In genomic region chr18:75478996-75479870, GRCh38 we compare ENCODE assay signal across 9 cellular contexts. TPM values are rescaled to one million over a fixed set of nuclear protein-coding genes. Genes with fewer than 3 reads are reported as not detected.
DNase-seq lines count a peak whose midpoint lies in the region; ATAC-seq, FAIRE-seq and TF ChIP-seq lines count a peak whose summit lies in the region.
"Had no signal": no experiment of that assay in that cellular context is flagged by ENCODE, and none has a peak within 500 bp of the region (broad histone marks: within the 10 kb centered on the region; RNA-seq: fewer than 3 reads in every experiment).

No MANE protein-coding gene starts in this region.

- no peak overlapping the region for H3K27ac ChIP-seq in mammary epithelial cell (ENCODE audit: insufficient read depth, low read depth, low read length)
- H3K27ac ChIP-seq in keratinocyte (ENCODE audit: control insufficient read depth, insufficient read depth, low read length) = no peak overlapping the region

- H3K36me3 Mint-ChIP-seq in type B pancreatic cell = peaks cover 5% of the 10 kb centered on the region

- peaks cover 14% of the 10 kb centered on the region for H3K9me3 Mint-ChIP-seq in type B pancreatic cell

- H2AFZ ChIP-seq in mammary epithelial cell (ENCODE audit: low read depth, low read length) (no peak overlapping the region), keratinocyte (ENCODE audit: control insufficient read depth, low read length) (no peak overlapping the region)

- in situ Hi-C loops in mammary epithelial cell (cut with MboI; ENCODE audit: low sequenced_read_pairs in 2 of 2) = loop anchor here in 1 of 2 donors (25.0 kb wide), 1 partner anchor 267 kb away; the partner anchor contains the start of genes PTGR3 and TSHZ1

- H3K9ac ChIP-seq in mammary epithelial cell (ENCODE audit: insufficient read depth, low read length) (no peak overlapping the region), keratinocyte (ENCODE audit: control insufficient read depth, extremely low read depth, insufficient read depth, low read length) (no peak overlapping the region)

- ATAC-seq in GM18870 (IDR thresholded peaks at IDR 0.05; ENCODE audit: unreplicated experiment) (peak; percentile 76), HG03442 (IDR thresholded peaks at IDR 0.05; ENCODE audit: unreplicated experiment) (peak; percentile 75)

- H3K36me3 ChIP-seq in mammary epithelial cell (ENCODE audit: insufficient read depth, low read length) (no peaks in the 10 kb centered on the region), keratinocyte (ENCODE audit: control insufficient read depth in 2 of 2, extremely low read depth in 1 of 2, insufficient read depth in 2 of 2, low read length in 2 of 2) (no peaks in the 10 kb centered on the region)

- H3K4me3 ChIP-seq in mammary epithelial cell (replicated peaks in 1 of 3; ENCODE audit: insufficient read depth in 1 of 3, low read depth in 2 of 3, low read length in 3 of 3) (no peak overlapping the region), keratinocyte (ENCODE audit: control insufficient read depth in 2 of 3, extremely low read depth in 1 of 3, insufficient read depth in 2 of 3, low read depth in 1 of 3, low read length in 3 of 3) (no peak overlapping the region)

- TF ChIP-seq CTCF in mammary epithelial cell (conservative IDR thresholded peaks at IDR 0.05 in 1 of 2, IDR thresholded peaks at IDR 0.05 in 1 of 2; ENCODE audit: extremely low read depth in 1 of 2, insufficient read depth in 1 of 2, low read depth in 1 of 2, low read length in 2 of 2) (peak; percentile 47 to 65), keratinocyte (optimal IDR thresholded peaks at IDR 0.05 in 1 of 3, IDR thresholded peaks at IDR 0.05 in 1 of 3, conservative IDR thresholded peaks at IDR 0.05 in 1 of 3; ENCODE audit: extremely low read depth in 1 of 3, insufficient read depth in 2 of 3, low read length in 3 of 3) (peak; percentile 33 to 66 (median 46)), type B pancreatic cell (conservative IDR thresholded peaks at IDR 0.05) (peak; percentile 71)

- no TSS peak for BruUV-seq in mammary epithelial cell (replicated peaks; lab: Mats Ljungman, UMichigan)

- WGBS in mammary epithelial cell (ENCODE audit: low coverage, missing lambda C conversion rate) = 38% methylated on average over 8 of the region's 8 CpGs

- intact Hi-C loops in mammary epithelial cell (cut with micrococcal nuclease) = loop anchor here (1.0 to 5.0 kb wide), 7 partner anchors 72 to 822 kb away; partner anchors contain the start of gene PTGR3

- dilution Hi-C loops in mammary epithelial cell (cut with HindIII; ENCODE audit: low sequenced_read_pairs) (loop anchor here (5.0 kb wide), 1 partner anchor 102 kb away; no protein-coding TSS in a partner anchor), keratinocyte (cut with MboI; ENCODE audit: extremely low pct_ligation_motif_present, low sequenced_read_pairs) (no loop called here)

- no peaks in the 10 kb centered on the region for H4K20me1 ChIP-seq in mammary epithelial cell (ENCODE audit: insufficient read depth, low read length)
- no peaks in the 10 kb centered on the region for H4K20me1 ChIP-seq in keratinocyte (ENCODE audit: control insufficient read depth, extremely low read depth, insufficient read depth, low read length)

- peaks cover 6% of the 10 kb centered on the region for H3K4me1 Mint-ChIP-seq in type B pancreatic cell (ENCODE audit: unreplicated experiment)

- H3K27me3 ChIP-seq in mammary epithelial cell (ENCODE audit: insufficient read depth, low read length) (no peaks in the 10 kb centered on the region), keratinocyte (ENCODE audit: control insufficient read depth, extremely low read depth, insufficient read depth, low read length) (no peaks in the 10 kb centered on the region)

- no peak overlapping the region for H3K27ac Mint-ChIP-seq in type B pancreatic cell

- no peak overlapping the region for H3K4me2 ChIP-seq in mammary epithelial cell (ENCODE audit: insufficient read depth, low read depth, low read length)
- H3K4me2 ChIP-seq in keratinocyte (ENCODE audit: control insufficient read depth, extremely low read depth, insufficient read depth, low read depth, low read length) = no peak overlapping the region

- CTCF ChIA-PET in mammary epithelial cell (lab: Charles Lee; ENCODE audit: low non-redundant PET) = interaction anchor here (0.5 to 0.7 kb wide), 3 partner anchors 182 to 484 kb away, joined by 3 to 4 read pairs (median 3); no protein-coding TSS in a partner anchor

- H3K9me1 ChIP-seq in keratinocyte (ENCODE audit: control insufficient read depth, extremely low read depth, insufficient read depth, low read length) = no peaks in the 10 kb centered on the region

- no peaks in the 10 kb centered on the region for H3K79me2 ChIP-seq in mammary epithelial cell (ENCODE audit: insufficient read depth, low read length)
- H3K79me2 ChIP-seq in keratinocyte (ENCODE audit: control insufficient read depth, insufficient read depth, low read length) = no peaks in the 10 kb centered on the region

- peak; percentile 71 for FAIRE-seq in keratinocyte (lab: Jason Lieb, UNC)

- peaks cover 7% of the 10 kb centered on the region for H3K27me3 Mint-ChIP-seq in type B pancreatic cell

- no peak overlapping the region for H3K4me3 Mint-ChIP-seq in type B pancreatic cell

- peaks cover 5% of the 10 kb centered on the region for H3K9me3 ChIP-seq in mammary epithelial cell (replicated peaks; ENCODE audit: insufficient read depth, low read length)
- peaks cover 3% of the 10 kb centered on the region for H3K9me3 ChIP-seq in keratinocyte (ENCODE audit: control insufficient read depth, low read depth, low read length)

- peaks cover 5% of the 10 kb centered on the region for H3K4me1 ChIP-seq in mammary epithelial cell (ENCODE audit: insufficient read depth, low read length)
- H3K4me1 ChIP-seq in keratinocyte (ENCODE audit: control insufficient read depth, extremely low read depth, insufficient read depth, low read length) = no peaks in the 10 kb centered on the region

- DNase-seq in AG20443 (ENCODE audit: low spot score) (peak; percentile 53), NCI-H69 (lab: John Stamatoyannopoulos, UW) (peak; percentile 87), mammary epithelial cell (peak; percentile 40), keratinocyte (ENCODE audit: low read depth, low spot score) (peak; percentile 13), type B pancreatic cell (ENCODE audit: extremely low spot score, unreplicated experiment) (no peak)
- DNase-seq in activated T-cell treated with anti-CD3 and anti-CD28 coated beads, Interleukin-2, amount 50 U/mL, for 48 hours = no peak

RNA-seq across cellular contexts. Expression of gene SMIM21, which starts 51.7 kb away (rescaled TPM):
- total RNA-seq in mammary epithelial cell (not detected), type B pancreatic cell (ENCODE audit: low replicate concordance) (not detected in 2 replicates)
- polyA plus RNA-seq in mammary epithelial cell (not detected), keratinocyte (not detected in 3 replicates)
- polyA minus RNA-seq in mammary epithelial cell (not detected), keratinocyte (not detected in 3 replicates)
- not detected for polyA plus RNA-seq in keratinocyte (2011; ENCODE audit: low read depth)
- not detected in 2 replicates for polyA plus RNA-seq in keratinocyte (2011; cell fraction: cytosol; rRNA removed)
- not detected in 2 replicates for polyA plus RNA-seq in keratinocyte (2011; cell fraction: nucleus; rRNA removed)
- polyA plus RNA-seq in keratinocyte (2012; ENCODE audit: low replicate concordance) = not detected in 2 replicates
- polyA minus RNA-seq in keratinocyte (2011; cell fraction: cytosol; rRNA and poly(A)+ RNA removed) = not detected
- not detected in 2 replicates for polyA minus RNA-seq in keratinocyte (2011; cell fraction: nucleus; rRNA and poly(A)+ RNA removed)
- polyA plus RNA-seq: esophagus had no signal

Comparison
In these comparisons a context has a peak if more than half of its experiments do, and no peak if none do; other contexts are left out.
1. DNase-seq: peak in AG20443 (single experiment), NCI-H69 (single experiment), mammary epithelial cell (single experiment) and keratinocyte (single experiment); none in type B pancreatic cell (single experiment) and activated T-cell treated with anti-CD3 and anti-CD28 coated beads, Interleukin-2, amount 50 U/mL, for 48 hours (0 of 2).
2. Peak in every context shown above with its lines, with median percentiles within 50 percentile points of each other: CTCF ChIP-seq.